In the genomic region with DNA sequence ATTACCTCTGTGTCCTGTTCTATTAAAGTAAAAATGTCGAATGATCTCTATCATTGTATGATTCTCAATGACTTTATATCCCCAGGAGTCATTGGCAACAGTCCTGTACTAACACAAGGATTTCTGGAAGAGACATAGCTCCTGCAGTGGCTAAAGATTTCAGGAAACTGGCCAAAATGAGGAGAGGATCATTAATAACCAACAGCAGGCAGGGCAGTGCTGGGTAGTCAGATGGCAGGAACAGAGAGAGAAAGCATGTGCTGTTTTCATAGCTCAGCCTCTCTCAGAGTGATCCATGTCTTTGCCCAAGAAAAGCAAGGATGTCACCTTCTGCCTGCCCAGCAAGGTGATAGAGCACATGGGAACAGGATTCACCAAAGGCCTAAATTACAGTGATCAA, we compare ENCODE assay signal across 23 cellular contexts.
"Had no signal": no experiment of that assay in that cellular context is flagged by ENCODE, and none has a peak within 500 bp of the region (broad histone marks: within the 10 kb centered on the region; RNA-seq: fewer than 3 reads in every experiment).

No MANE protein-coding gene starts in this region.

- H3K27ac Mint-ChIP-seq: IgD-negative memory B cell, T-helper 17 cell had no signal

- H3K4me3 Mint-ChIP-seq: IgD-negative memory B cell, T-helper 17 cell had no signal

- DNase-seq: MV-4-11, NCI-H1048, NCI-H1105, NCI-H1417, NCI-H1436 treated with DMSO at 0.1 percent for 48 hours, NCI-H1694, NCI-H187 treated with DMSO at 0.1 percent for 48 hours, NCI-H2029 treated with DMSO at 0.1 percent for 48 hours, NCI-H2171 treated with DMSO at 0.1 percent for 48 hours, NCI-H345, NCI-H510A, NCI-H524 treated with DMSO at 0.1 percent for 48 hours, NCI-H82, Right ventricle myocardium superior, RPMI8226, SIG-M5, T-helper 1 cell, T-helper 17 cell had no signal

- H3K36me3 ChIP-seq: SJSA1 had no signal

- H3K4me1 Mint-ChIP-seq: IgD-negative memory B cell, T-helper 17 cell had no signal

- FAIRE-seq: K562, RCC 7860 had no signal

- H3K4me3 ChIP-seq: K562, SJSA1, SK-N-MC had no signal

- ATAC-seq: K562, T-helper 17 cell had no signal

- H3K27me3 ChIP-seq: SJSA1 had no signal

- H3K9me3 ChIP-seq: SJSA1 had no signal

- H3K36me3 Mint-ChIP-seq: IgD-negative memory B cell had no signal

- H3K27me3 Mint-ChIP-seq: IgD-negative memory B cell, T-helper 17 cell had no signal

- H3K27ac ChIP-seq: SJSA1, SK-N-MC had no signal
